ENCODE assay signal across 9 cellular contexts in the genomic region with DNA sequence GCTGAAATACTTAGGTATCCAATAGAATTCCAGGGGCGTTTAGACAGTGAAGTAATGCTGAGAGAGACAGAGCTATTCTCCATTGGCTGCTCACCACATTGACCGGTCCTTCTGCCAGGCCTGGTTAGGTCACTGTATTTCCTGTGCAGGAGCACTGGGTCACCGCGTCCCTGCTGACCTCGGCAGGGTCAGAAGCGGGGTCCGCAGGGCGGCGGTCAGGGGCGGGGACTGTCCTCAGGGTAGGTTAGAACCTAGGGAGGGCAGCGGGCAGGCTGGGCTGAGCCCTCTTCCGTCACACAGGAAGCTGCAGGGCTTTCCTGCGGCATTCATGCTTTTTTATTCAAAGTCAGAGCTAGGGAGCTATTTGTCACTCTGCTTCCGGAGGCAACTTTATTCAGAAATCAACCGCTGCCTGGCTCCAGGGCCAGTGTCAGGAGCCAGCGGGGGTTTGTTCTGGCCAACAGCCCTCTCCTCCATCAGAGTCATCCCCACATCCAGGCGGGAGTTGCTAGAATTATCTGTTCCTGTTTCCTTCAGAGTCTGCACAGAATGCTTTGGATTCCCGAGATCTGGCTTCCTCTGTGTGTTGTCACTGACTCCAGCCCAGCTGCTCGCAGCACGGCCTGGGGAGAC.
DNase-seq lines count a peak whose midpoint lies in the region; ATAC-seq and TF ChIP-seq lines count a peak whose summit lies in the region.
"Had no signal": no experiment of that assay in that cellular context is flagged by ENCODE, and none has a peak within 500 bp of the region (broad histone marks: within the 10 kb centered on the region; RNA-seq: fewer than 3 reads in every experiment).

No MANE protein-coding gene starts in this region.

- H3K4ac ChIP-seq in IMR-90 (ENCODE audit: low read depth, low read length) = peak overlapping the region; percentile 77

- H3K27ac ChIP-seq in IMR-90 (ENCODE audit: insufficient read depth, low read length) (peak overlapping the region; percentile 77), angular gyrus (ENCODE audit: low read depth, low read length) (peak overlapping the region; percentile 62)

- peaks cover 9% of the 10 kb centered on the region; the same call in 1 of the 2 replicates for H3K9me1 ChIP-seq in IMR-90 (ENCODE audit: insufficient read depth, low read length)

- H3K4me3 ChIP-seq in IMR-90 (ENCODE audit: insufficient read depth, low read depth, low read length) = 0 out of 2 replicates have a peak overlapping the region, but pooled peaks have one; percentile 6

- H3K18ac ChIP-seq in IMR-90 (ENCODE audit: low read depth, low read length) = peak overlapping the region; percentile 43

- H3K4me2 ChIP-seq in IMR-90 (ENCODE audit: low read depth, low read length) = peak overlapping the region; percentile 53

- peak overlapping the region; percentile 44; the same call in 1 of the 2 replicates for H3K23ac ChIP-seq in IMR-90 (ENCODE audit: low read depth, low read length)

- WGBS in IMR-90 (ENCODE audit: extremely low coverage in 2 of 2, insufficient read length in 1 of 2), 2 experiments = 0% methylated on average over 3 of the region's 20 CpGs; no CpG with 5 or more reads in 1 of the 2 experiments

- peak overlapping the region; percentile 72; the same call in 2 of the 3 replicates for H2BK15ac ChIP-seq in IMR-90 (ENCODE audit: low read depth, low read length)

- H4K91ac ChIP-seq in IMR-90 (ENCODE audit: insufficient read depth, low read depth, low read length) = peak overlapping the region; percentile 61

- no peak for TF ChIP-seq CTCF in IMR-90 (conservative IDR thresholded peaks at IDR 0.05; ENCODE audit: low read depth, low read length)

- peak overlapping the region; percentile 51 for H2AK9ac ChIP-seq in IMR-90 (replicated peaks; ENCODE audit: low read depth, low read length, poor library complexity)

- no peak for TF ChIP-seq POLR2A in IMR-90 (IDR thresholded peaks at IDR 0.05; ENCODE audit: low read depth, low read length)

- H3K9me3 ChIP-seq in IMR-90 (ENCODE audit: control insufficient read depth, insufficient read depth, low read length) = no peaks in the 10 kb centered on the region

- peak overlapping the region; percentile 59 for H2BK5ac ChIP-seq in IMR-90 (ENCODE audit: low read depth, low read length, poor library complexity, severe bottlenecking)

- H3K56ac ChIP-seq in IMR-90 (ENCODE audit: extremely low read depth, insufficient read depth, low read length) = peak overlapping the region; percentile 50

- H4K8ac ChIP-seq in IMR-90 (ENCODE audit: low read depth in 2 of 2, low read length in 2 of 2) = peak overlapping the region; percentile 19 to 75

- POLR2A ChIA-PET in IMR-90 (lab: Charles Lee; ENCODE audit: unreplicated experiment) = interaction anchor here (0.7 kb wide), 1 partner anchor 255 kb away, joined by 3 read pairs; no protein-coding TSS in a partner anchor

- H4K20me1 ChIP-seq in IMR-90 (ENCODE audit: insufficient read depth, low read length) = no peaks in the 10 kb centered on the region

- H3K36me3 ChIP-seq in IMR-90 (ENCODE audit: control insufficient read depth, insufficient read depth, low read length) = no peaks in the 10 kb centered on the region

- H2AK5ac ChIP-seq in IMR-90 (ENCODE audit: low read depth, low read length) = peak overlapping the region; percentile 7; the same call in 1 of the 2 replicates

- H2BK120ac ChIP-seq in IMR-90 (ENCODE audit: low read depth, low read length) = peak overlapping the region; percentile 92

- H3K14ac ChIP-seq in IMR-90 (replicated peaks; ENCODE audit: low read depth, low read length) = peak overlapping the region; percentile 92

- intact Hi-C loops in IMR-90 (cut with micrococcal nuclease) = no loop called here

- peak overlapping the region; percentile 53 for H4K5ac ChIP-seq in IMR-90 (ENCODE audit: low read depth, low read length)

- DNase-seq in IMR-90 (peak; percentile 50), iPS-NIHi11 (ENCODE audit: low spot score) (peak; percentile 29), cerebellar nuclear complex (lab: John Stamatoyannopoulos, UW) (no peak)
- peak; percentile 28 for DNase-seq in stimulated activated CD8-positive, alpha-beta memory T cell treated with anti-CD3 and anti-CD28 coated beads, Interleukin-4, amount 100 ng/mL, for 48 hours
- DNase-seq: NCI-H187, small intestine had no signal

- H3K27me3 ChIP-seq in IMR-90 (ENCODE audit: control insufficient read depth, insufficient read depth, low read length) = no peaks in the 10 kb centered on the region

- H2BK20ac ChIP-seq in IMR-90 (ENCODE audit: low read depth, low read length) = peak overlapping the region; percentile 90

- CTCF ChIA-PET in IMR-90 (lab: Yijun Ruan, JAX) = interaction anchor here (0.8 kb wide), 1 partner anchor 154 kb away, joined by 3 read pairs; no protein-coding TSS in a partner anchor

- in situ Hi-C loops in IMR-90 (cut with MboI; ENCODE audit: low sequenced_read_pairs) = no loop called here

- H3K79me1 ChIP-seq in IMR-90 (ENCODE audit: low read depth in 1 of 2, low read length in 2 of 2) = no peaks in the 10 kb centered on the region

- peak overlapping the region; percentile 58 for H3K9ac ChIP-seq in IMR-90 (ENCODE audit: low read depth, low read length)

- peaks cover 12% of the 10 kb centered on the region for H3K4me1 ChIP-seq in IMR-90 (ENCODE audit: control insufficient read depth, insufficient read depth, low read length)

- ATAC-seq in IMR-90 (ENCODE audit: low read depth) (peak; percentile 85), GM18907 (IDR thresholded peaks at IDR 0.05; ENCODE audit: unreplicated experiment) (no peak), GM18867 (IDR thresholded peaks at IDR 0.05; ENCODE audit: unreplicated experiment) (no peak)

- TF ChIP-seq RAD21 in IMR-90 (IDR thresholded peaks at IDR 0.05; ENCODE audit: low read length) = no peak

- dilution Hi-C loops in IMR-90 (cut with HindIII; ENCODE audit: low sequenced_read_pairs, unreplicated experiment) = no loop called here

- peak overlapping the region; percentile 96 for H2AFZ ChIP-seq in IMR-90 (replicated peaks; ENCODE audit: low read length, poor library complexity)

- no TSS peak for BruUV-seq in IMR-90 (replicated peaks; lab: Mats Ljungman, UMichigan)

TF ChIP-seq in IMR-90, 13 proteins besides CTCF, POLR2A, EP300 and RAD21:
- TF ChIP-seq RFX5 (IDR thresholded peaks at IDR 0.05; ENCODE audit: low read depth, low read length) (no peak), CEBPB (IDR thresholded peaks at IDR 0.05; ENCODE audit: low read depth, low read length) (no peak), MAFK (IDR thresholded peaks at IDR 0.05; ENCODE audit: low read depth, low read length) (no peak), NFE2L2 (IDR thresholded peaks at IDR 0.05; ENCODE audit: low read depth, low read length) (no peak), MAZ (IDR thresholded peaks at IDR 0.05; ENCODE audit: borderline replicate concordance, low read depth, low read length) (no peak), FOS (IDR thresholded peaks at IDR 0.05; ENCODE audit: low read depth, low read length) (no peak), BHLHE40 (IDR thresholded peaks at IDR 0.05; ENCODE audit: low read depth, low read length) (no peak), CHD1 (IDR thresholded peaks at IDR 0.05; ENCODE audit: low read depth, low read length) (no peak), SMC3 (IDR thresholded peaks at IDR 0.05; ENCODE audit: low read depth, low read length) (no peak), RCOR1 (IDR thresholded peaks at IDR 0.05; ENCODE audit: insufficient replicate concordance, low read length) (no peak), MXI1 (IDR thresholded peaks at IDR 0.05; ENCODE audit: borderline replicate concordance, low read depth, low read length) (no peak)
- TF ChIP-seq, protein P1, sequence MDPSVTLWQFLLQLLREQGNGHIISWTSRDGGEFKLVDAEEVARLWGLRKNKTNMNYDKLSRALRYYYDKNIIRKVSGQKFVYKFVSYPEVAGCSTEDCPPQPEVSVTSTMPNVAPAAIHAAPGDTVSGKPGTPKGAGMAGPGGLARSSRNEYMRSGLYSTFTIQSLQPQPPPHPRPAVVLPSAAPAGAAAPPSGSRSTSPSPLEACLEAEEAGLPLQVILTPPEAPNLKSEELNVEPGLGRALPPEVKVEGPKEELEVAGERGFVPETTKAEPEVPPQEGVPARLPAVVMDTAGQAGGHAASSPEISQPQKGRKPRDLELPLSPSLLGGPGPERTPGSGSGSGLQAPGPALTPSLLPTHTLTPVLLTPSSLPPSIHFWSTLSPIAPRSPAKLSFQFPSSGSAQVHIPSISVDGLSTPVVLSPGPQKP (IDR thresholded peaks at IDR 0.05; ENCODE audit: borderline replicate concordance, low read depth, low read length) = no peak
- TF ChIP-seq, protein P2, sequence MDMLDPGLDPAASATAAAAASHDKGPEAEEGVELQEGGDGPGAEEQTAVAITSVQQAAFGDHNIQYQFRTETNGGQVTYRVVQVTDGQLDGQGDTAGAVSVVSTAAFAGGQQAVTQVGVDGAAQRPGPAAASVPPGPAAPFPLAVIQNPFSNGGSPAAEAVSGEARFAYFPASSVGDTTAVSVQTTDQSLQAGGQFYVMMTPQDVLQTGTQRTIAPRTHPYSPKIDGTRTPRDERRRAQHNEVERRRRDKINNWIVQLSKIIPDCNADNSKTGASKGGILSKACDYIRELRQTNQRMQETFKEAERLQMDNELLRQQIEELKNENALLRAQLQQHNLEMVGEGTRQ (IDR thresholded peaks at IDR 0.05; ENCODE audit: low read depth, low read length) = no peak

Comparison
In these comparisons a context has a peak if more than half of its experiments do, and no peak if none do; other contexts are left out.
1. DNase-seq: peak in IMR-90 (single experiment), iPS-NIHi11 (single experiment) and stimulated activated CD8-positive, alpha-beta memory T cell treated with anti-CD3 and anti-CD28 coated beads, Interleukin-4, amount 100 ng/mL, for 48 hours (single experiment); none in cerebellar nuclear complex (0 of 2).